In the genomic region with DNA sequence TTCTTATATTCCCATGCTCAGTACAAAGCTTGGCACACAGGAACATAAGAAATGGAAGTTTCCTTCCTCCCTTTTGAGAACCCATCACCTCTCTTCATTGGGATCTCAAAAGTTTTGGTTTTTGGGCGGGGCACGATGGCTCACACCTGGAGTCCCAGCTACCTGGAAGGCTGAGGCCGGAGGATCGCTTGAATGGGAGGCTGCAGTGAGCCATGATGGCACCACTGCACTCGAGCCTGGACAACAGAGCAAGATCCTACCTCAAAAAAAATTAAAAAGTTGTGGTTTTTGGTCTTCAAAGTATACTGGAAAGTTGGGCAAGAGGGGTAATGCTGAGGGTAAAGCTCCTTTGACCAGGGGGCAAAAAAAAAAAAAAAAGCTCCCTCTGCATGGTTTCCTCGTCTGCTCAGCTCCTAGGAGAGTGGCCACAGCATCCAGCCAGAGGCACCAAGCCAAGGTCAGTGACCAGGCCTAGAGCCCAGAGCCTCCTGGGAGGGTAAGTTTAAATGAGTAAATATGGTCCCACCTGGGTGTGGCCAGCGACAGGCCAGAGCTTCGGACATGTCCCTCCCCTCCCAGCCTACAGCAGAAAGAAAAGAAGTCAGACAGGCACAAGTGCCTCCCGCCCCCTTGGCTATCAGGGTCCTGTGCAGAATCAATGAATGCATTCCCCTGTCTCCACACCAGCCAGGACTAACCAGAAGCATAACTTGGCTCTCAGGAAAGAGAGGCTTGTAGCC, we compare ENCODE assay signal across 10 cellular contexts. TPM values are rescaled to one million over a fixed set of nuclear protein-coding genes. Genes with fewer than 3 reads are reported as not detected.
A peak's percentile ranks its signal among the peaks of the same experiment; 100 is the strongest.
DNase-seq lines count a peak whose midpoint lies in the region; ATAC-seq, FAIRE-seq and TF ChIP-seq lines count a peak whose summit lies in the region.
"Had no signal": no experiment of that assay in that cellular context is flagged by ENCODE, and none has a peak within 500 bp of the region (broad histone marks: within the 10 kb centered on the region; RNA-seq: fewer than 3 reads in every experiment).

No MANE protein-coding gene starts in this region.

- no peaks in the 10 kb centered on the region for H3K9me3 Mint-ChIP-seq in activated CD4-positive, alpha-beta T cell treated with anti-CD3 and anti-CD28 coated beads, Interleukin-2, amount 10 ng/mL, durations not matched to agents 24 days and 14 days
- H3K9me3 Mint-ChIP-seq in mesothelial cell of epicardium, result no peaks in the 10 kb centered on the region

- peak overlapping the region; percentile 15 for H3K27ac Mint-ChIP-seq in activated CD4-positive, alpha-beta T cell treated with anti-CD3 and anti-CD28 coated beads, Interleukin-2, amount 10 ng/mL, durations not matched to agents 24 days and 14 days
- H3K27ac Mint-ChIP-seq in mesothelial cell of epicardium, result peak overlapping the region; percentile 87

- WGBS in small intestine, 3 donors, result 67 to 83% (median 80%) methylated on average over 9 of the region's 9 CpGs

- no peak overlapping the region for H3K4me3 Mint-ChIP-seq in activated CD4-positive, alpha-beta T cell treated with anti-CD3 and anti-CD28 coated beads, Interleukin-2, amount 10 ng/mL, durations not matched to agents 24 days and 14 days
- H3K4me3 Mint-ChIP-seq in mesothelial cell of epicardium, result no peak overlapping the region

- FAIRE-seq in small intestine (lab: Jason Lieb, UNC), result no peak

- H3K27me3 ChIP-seq in breast epithelium (no peaks in the 10 kb centered on the region), tibial artery (no peaks in the 10 kb centered on the region), small intestine (ENCODE audit: control insufficient read depth in 2 of 2, insufficient read depth in 2 of 2, low read length in 2 of 2) (no peaks in the 10 kb centered on the region)

- TF ChIP-seq POLR2A in breast epithelium (IDR thresholded peaks at IDR 0.05), result no peak

- H3K4me1 ChIP-seq in breast epithelium, result peaks cover 35 to 72% of the 10 kb centered on the region in 2 donors
- peaks cover 32 to 84% (median 79%) of the 10 kb centered on the region in 4 donors for H3K4me1 ChIP-seq in tibial artery
- peaks cover 21 to 67% of the 10 kb centered on the region in 2 donors for H3K4me1 ChIP-seq in small intestine (ENCODE audit: control insufficient read depth in 2 of 2, insufficient read depth in 1 of 2, low read depth in 1 of 2, low read length in 1 of 2)

- peaks cover 35% of the 10 kb centered on the region for H3K36me3 Mint-ChIP-seq in activated CD4-positive, alpha-beta T cell treated with anti-CD3 and anti-CD28 coated beads, Interleukin-2, amount 10 ng/mL, durations not matched to agents 24 days and 14 days (ENCODE audit: low read depth)
- no peaks in the 10 kb centered on the region for H3K36me3 Mint-ChIP-seq in mesothelial cell of epicardium

- no peaks in the 10 kb centered on the region for H3K27me3 Mint-ChIP-seq in activated CD4-positive, alpha-beta T cell treated with anti-CD3 and anti-CD28 coated beads, Interleukin-2, amount 10 ng/mL, durations not matched to agents 24 days and 14 days
- no peaks in the 10 kb centered on the region for H3K27me3 Mint-ChIP-seq in mesothelial cell of epicardium (ENCODE audit: low read depth)

- H3K4me3 ChIP-seq in breast epithelium (peak overlapping the region; percentile 7 to 98 (median 90)), tibial artery (peak overlapping the region; percentile 78 to 99), small intestine (ENCODE audit: low read depth in 1 of 2, low read length in 2 of 2) (no peak overlapping the region)

- intact Hi-C loops in activated CD4-positive, alpha-beta T cell treated with anti-CD3 and anti-CD28 coated beads, Interleukin-2, amount 10 ng/mL, durations not matched to agents 24 days and 14 days (cut with micrococcal nuclease), result no loop called here
- intact Hi-C loops in breast epithelium (cut with DNase I; ENCODE audit: low total_unique reads), result loop anchor here (5.0 to 10.0 kb wide), 2 partner anchors 33 to 169 kb away; no protein-coding TSS in a partner anchor
- intact Hi-C loops in tibial artery (cut with DNase I; ENCODE audit: low total_unique reads), result loop anchor here (5.0 kb wide), 1 partner anchor 97 kb away; a partner anchor contains a TSS

- no peak for ATAC-seq in GM21360 (IDR thresholded peaks at IDR 0.05; ENCODE audit: unreplicated experiment)
- ATAC-seq in HG03196 (IDR thresholded peaks at IDR 0.05; ENCODE audit: unreplicated experiment), result no peak

- peak overlapping the region; percentile 42 to 100 for H3K27ac ChIP-seq in breast epithelium
- H3K27ac ChIP-seq in tibial artery, result peak overlapping the region; percentile 94 to 100
- peak overlapping the region in 1 of 2 donors; percentile 49 for H3K27ac ChIP-seq in small intestine (ENCODE audit: low read depth in 1 of 2, low read length in 1 of 2)

- H3K36me3 ChIP-seq in breast epithelium, result no peaks in the 10 kb centered on the region
- H3K36me3 ChIP-seq in tibial artery, result peaks cover 0 to 12% (median 8%) of the 10 kb centered on the region in 3 donors
- no peaks in the 10 kb centered on the region for H3K36me3 ChIP-seq in small intestine (ENCODE audit: control insufficient read depth in 2 of 2, insufficient read depth in 2 of 2, low read length in 2 of 2)

- H3K9me3 ChIP-seq in breast epithelium (no peaks in the 10 kb centered on the region), tibial artery (no peaks in the 10 kb centered on the region), small intestine (ENCODE audit: control insufficient read depth, low read depth) (no peaks in the 10 kb centered on the region)

- no peak for TF ChIP-seq CTCF in breast epithelium (IDR thresholded peaks at IDR 0.05)
- TF ChIP-seq CTCF in mesothelial cell of epicardium (IDR thresholded peaks at IDR 0.05; ENCODE audit: unreplicated experiment), result no peak
- TF ChIP-seq CTCF in tibial artery (IDR thresholded peaks at IDR 0.05), result no peak

- DNase-seq in activated CD4-positive, alpha-beta T cell treated with anti-CD3 and anti-CD28 coated beads, Interleukin-2, amount 10 ng/mL, durations not matched to agents 24 days and 14 days, result no peak
- DNase-seq in activated CD4-positive, alpha-beta T cell treated with anti-CD3 and anti-CD28 coated beads for 48 hours, result no peak
- DNase-seq in breast epithelium (ENCODE audit: low spot score in 2 of 2), result no peak
- no peak for DNase-seq in mesothelial cell of epicardium (ENCODE audit: low spot score in 2 of 2, unreplicated experiment in 2 of 2)
- peak; percentile 76 to 93 for DNase-seq in tibial artery
- DNase-seq in small intestine, result no peak
- DNase-seq: OCI-M1; stimulated activated CD4-positive, alpha-beta T cell treated with anti-CD3 and anti-CD28 coated beads, Interleukin-2, amount 100 ng/mL, for 48 hours had no signal

- peaks cover 69% of the 10 kb centered on the region for H3K4me1 Mint-ChIP-seq in activated CD4-positive, alpha-beta T cell treated with anti-CD3 and anti-CD28 coated beads, Interleukin-2, amount 10 ng/mL, durations not matched to agents 24 days and 14 days
- H3K4me1 Mint-ChIP-seq in mesothelial cell of epicardium, result peaks cover 63% of the 10 kb centered on the region

RNA-seq across cellular contexts. Expression of a gene that starts 5.0 kb away (rescaled TPM):
- total RNA-seq in activated CD4-positive, alpha-beta T cell treated with anti-CD3 and anti-CD28 coated beads, Interleukin-2, amount 10 ng/mL, durations not matched to agents 24 days and 14 days, result 29.7 and 29.8 TPM in 2 replicates
- total RNA-seq in breast epithelium (10 to 100 TPM; 25.8 to 34.9 (median 32.1) TPM), mesothelial cell of epicardium (37.4 to 40.9 TPM (median 37.8 TPM) in 3 replicates)
- polyA plus RNA-seq in small intestine, result 10 to 100 TPM in 1 of 3 donors, 1 to 10 TPM in 2; 5.8 to 16.8 (median 9.2) TPM

Comparison
In these comparisons a context has a peak if more than half of its experiments do, and no peak if none do; other contexts are left out.
1. DNase-seq: peak in tibial artery (2 of 2); none in activated CD4-positive, alpha-beta T cell treated with anti-CD3 and anti-CD28 coated beads, Interleukin-2, amount 10 ng/mL, durations not matched to agents 24 days and 14 days (single experiment), activated CD4-positive, alpha-beta T cell treated with anti-CD3 and anti-CD28 coated beads for 48 hours (single experiment), breast epithelium (0 of 2), mesothelial cell of epicardium (0 of 2) and small intestine (single experiment).
2. H3K4me3 ChIP-seq: peak in breast epithelium (3 of 3) and tibial artery (2 of 2); none in small intestine (0 of 2).